ENCODE assay signal across 16 cellular contexts in genomic region chr11:87431386-87431785, GRCh38.
"Had no signal": no experiment of that assay in that cellular context is flagged by ENCODE, and none has a peak within 500 bp of the region (broad histone marks: within the 10 kb centered on the region; RNA-seq: fewer than 3 reads in every experiment).

No MANE protein-coding gene starts in this region.

- DNase-seq: activated CD4-positive, alpha-beta T cell treated with anti-CD3 and anti-CD28 coated beads for 4 hours; activated CD8-positive, alpha-beta memory T cell treated with anti-CD3 and anti-CD28 coated beads, Interleukin-2, amount 50 U/mL, for 4 hours; activated CD8-positive, alpha-beta T cell treated with anti-CD3 and anti-CD28 coated beads for 36 hours; activated naive CD8-positive, alpha-beta T cell treated with anti-CD3 and anti-CD28 coated beads, Interleukin-2, amount 10 ng/mL, durations not matched to agents 7 days and 5 days; aorta; endodermal cell; glutamatergic neuron; lower lobe of right lung; midbrain; naive thymus-derived CD4-positive, alpha-beta T cell; stimulated activated CD4-positive, alpha-beta T cell treated with anti-CD3 and anti-CD28 coated beads, Interleukin-4, amount 100 ng/mL, for 1 hour; stimulated activated CD8-positive, alpha-beta memory T cell treated with anti-CD3 and anti-CD28 coated beads, Interleukin-4, amount 100 ng/mL, for 48 hours; stomach; WERI-Rb-1 had no signal

- ATAC-seq: activated CD8-positive, alpha-beta T cell treated with anti-CD3 and anti-CD28 coated beads for 36 hours; lower lobe of right lung; naive thymus-derived CD4-positive, alpha-beta T cell had no signal

- H3K4me1 ChIP-seq: lower lobe of right lung, stomach had no signal

- H3K4me3 ChIP-seq: lower lobe of right lung, stomach, thoracic aorta had no signal

- H3K27me3 ChIP-seq: stomach had no signal

- H3K4me3 Mint-ChIP-seq: activated CD8-positive, alpha-beta T cell treated with anti-CD3 and anti-CD28 coated beads for 36 hours; activated naive CD8-positive, alpha-beta T cell treated with anti-CD3 and anti-CD28 coated beads, Interleukin-2, amount 10 ng/mL, durations not matched to agents 7 days and 5 days; endodermal cell; naive thymus-derived CD4-positive, alpha-beta T cell had no signal

- H3K4me1 Mint-ChIP-seq: activated naive CD8-positive, alpha-beta T cell treated with anti-CD3 and anti-CD28 coated beads, Interleukin-2, amount 10 ng/mL, durations not matched to agents 7 days and 5 days; naive thymus-derived CD4-positive, alpha-beta T cell had no signal

- H3K27me3 Mint-ChIP-seq: activated CD8-positive, alpha-beta T cell treated with anti-CD3 and anti-CD28 coated beads for 36 hours; activated naive CD8-positive, alpha-beta T cell treated with anti-CD3 and anti-CD28 coated beads, Interleukin-2, amount 10 ng/mL, durations not matched to agents 7 days and 5 days had no signal

- H3K36me3 Mint-ChIP-seq: activated naive CD8-positive, alpha-beta T cell treated with anti-CD3 and anti-CD28 coated beads, Interleukin-2, amount 10 ng/mL, durations not matched to agents 7 days and 5 days; naive thymus-derived CD4-positive, alpha-beta T cell had no signal

- FAIRE-seq: bronchial epithelial cell had no signal

- H3K9me3 Mint-ChIP-seq: activated CD8-positive, alpha-beta T cell treated with anti-CD3 and anti-CD28 coated beads for 36 hours; activated naive CD8-positive, alpha-beta T cell treated with anti-CD3 and anti-CD28 coated beads, Interleukin-2, amount 10 ng/mL, durations not matched to agents 7 days and 5 days; endodermal cell; naive thymus-derived CD4-positive, alpha-beta T cell had no signal

- H3K27ac ChIP-seq: lower lobe of right lung, stomach, WERI-Rb-1 had no signal

- H3K9me3 ChIP-seq: lower lobe of right lung, stomach, thoracic aorta had no signal

- H3K27ac Mint-ChIP-seq: activated CD8-positive, alpha-beta T cell treated with anti-CD3 and anti-CD28 coated beads for 36 hours; activated naive CD8-positive, alpha-beta T cell treated with anti-CD3 and anti-CD28 coated beads, Interleukin-2, amount 10 ng/mL, durations not matched to agents 7 days and 5 days; endodermal cell; naive thymus-derived CD4-positive, alpha-beta T cell had no signal

- H3K36me3 ChIP-seq: lower lobe of right lung, stomach, thoracic aorta, WERI-Rb-1 had no signal
